In genomic region chr1:171245458-171246064, GRCh38 we compare ENCODE assay signal across 8 cellular contexts. TPM values are rescaled to one million over a fixed set of nuclear protein-coding genes. Genes with fewer than 3 reads are reported as not detected.
DNase-seq lines count a peak whose midpoint lies in the region; FAIRE-seq and TF ChIP-seq lines count a peak whose summit lies in the region.

No MANE protein-coding gene starts in this region.

- H3K27me3 Mint-ChIP-seq in brain: peaks cover 19% of the 10 kb centered on the region

- FAIRE-seq in urothelium cell line (lab: Jason Lieb, UNC): no peak

- in situ Hi-C loops in ACHN (cut with HindIII; ENCODE audit: low pct_ligation_motif_present, low pct_unique_long_range_greater_than_20kb, low sequenced_read_pairs): no loop called here

- H3K9me3 Mint-ChIP-seq in brain: peaks cover 0 to 18% (median 4%) of the 10 kb centered on the region in 5 experiments

- POLR2A ChIA-PET in GM10248 (lab: Yijun Ruan, JAX): no interaction called here
- POLR2A ChIA-PET in HEK293T (lab: Yijun Ruan, JAX): interaction anchor here (1.3 kb wide), 1 partner anchor 68 kb away, joined by 5 read pairs; the partner anchor contains the start of gene FMO4

- DNase-seq in ACHN (peak; percentile 58), GM10248 (ENCODE audit: extremely low spot score) (peak; percentile 38), HEK293T (ENCODE audit: extremely low spot score) (peak; percentile 66), NCI-H1048 (lab: John Stamatoyannopoulos, UW) (peak; percentile 33), kidney glomerular epithelial cell (lab: John Stamatoyannopoulos, UW) (peak; percentile 34), urothelium cell line (ENCODE audit: low spot score) (peak; percentile 47)
- no peak for DNase-seq in effector CD8-positive, alpha-beta T cell (lab: John Stamatoyannopoulos, UW)

- CTCF ChIA-PET in GM10248 (lab: Yijun Ruan, JAX) (interaction anchor here (0.6 to 8.3 kb wide), 18 partner anchors 8 to 144 kb away, joined by 3 to 76 read pairs (median 5); partner anchors contain the start of genes FMO2 and FMO4), HEK293T (lab: Yijun Ruan, JAX) (interaction anchor here (0.6 to 2.8 kb wide), 7 partner anchors 8 to 71 kb away, joined by 3 to 19 read pairs (median 4); partner anchors contain the start of gene FMO4)

- H3K4me1 Mint-ChIP-seq in brain: no peaks in the 10 kb centered on the region

- no peaks in the 10 kb centered on the region for H3K36me3 Mint-ChIP-seq in brain

- peak; percentile 71 for TF ChIP-seq CTCF in GM10248 (IDR thresholded peaks at IDR 0.05; ENCODE audit: control extremely low read depth, extremely low read depth, low read depth, missing control alignments)
- peak; percentile 52 to 69 for TF ChIP-seq CTCF in brain (conservative IDR thresholded peaks at IDR 0.05)

- no peak overlapping the region for H3K4me3 Mint-ChIP-seq in brain

- no peak overlapping the region for H3K27ac Mint-ChIP-seq in brain

TF ChIP-seq in HEK293T, 16 proteins besides CTCF, POLR2A, EP300 and RAD21:
- TF ChIP-seq ELF4 (IDR thresholded peaks at IDR 0.05) (no peak), HDGF (IDR thresholded peaks at IDR 0.05; ENCODE audit: borderline replicate concordance) (no peak), TARDBP (IDR thresholded peaks at IDR 0.05) (no peak), FOXM1 (IDR thresholded peaks at IDR 0.05; ENCODE audit: borderline replicate concordance) (no peak), FOXA1 (IDR thresholded peaks at IDR 0.05) (no peak), PKNOX1 (IDR thresholded peaks at IDR 0.05) (no peak), ARNT (IDR thresholded peaks at IDR 0.05) (no peak), SP1 (IDR thresholded peaks at IDR 0.05) (no peak), NFRKB (IDR thresholded peaks at IDR 0.05) (no peak), BHLHE40 (IDR thresholded peaks at IDR 0.05; ENCODE audit: borderline replicate concordance) (no peak)

RNA-seq across cellular contexts. Expression of gene FMO1, which starts 2.7 kb away (rescaled TPM):
- polyA plus RNA-seq in brain (ENCODE audit: insufficient read depth, low read depth, low replicate concordance): 0.58 TPM
